8 cellular contexts compared by ENCODE assay signal in the genomic region with DNA sequence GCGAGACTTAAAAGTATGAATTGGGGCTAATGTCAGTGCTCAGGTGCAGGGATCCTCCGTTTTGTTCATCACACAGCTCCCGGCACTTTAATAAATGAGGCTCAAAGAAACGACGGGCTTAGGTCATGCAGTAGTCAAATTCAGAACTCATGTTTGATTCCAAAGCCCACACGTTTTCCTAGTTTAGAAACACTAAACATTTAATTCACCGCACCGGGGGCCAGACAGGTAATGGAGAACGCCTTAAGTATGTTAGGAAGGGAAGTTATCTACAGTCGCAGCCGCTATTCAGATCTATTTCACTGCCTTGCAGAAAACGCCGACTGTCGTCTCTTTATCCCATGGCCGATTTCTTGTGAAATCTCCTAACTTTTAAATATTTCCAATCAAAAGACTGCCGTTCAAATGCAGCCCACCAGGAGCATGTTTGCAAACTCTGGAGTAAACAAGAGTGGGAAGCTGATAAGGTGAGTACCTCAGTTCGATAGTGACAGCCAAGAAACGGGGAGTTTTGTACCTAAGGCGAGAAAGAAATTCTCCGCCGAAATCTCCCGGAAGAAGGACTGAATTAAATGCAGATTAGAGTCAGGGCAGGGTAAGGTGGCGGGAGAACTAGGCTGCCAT. TPM values are rescaled to one million over a fixed set of nuclear protein-coding genes. Genes with fewer than 3 reads are reported as not detected.
DNase-seq lines count a peak whose midpoint lies in the region; ATAC-seq and TF ChIP-seq lines count a peak whose summit lies in the region.

No MANE protein-coding gene starts in this region.

- no peak for TF ChIP-seq POLR2A in stomach (IDR thresholded peaks at IDR 0.05)

- TF ChIP-seq CTCF in HFFc6 (IDR thresholded peaks at IDR 0.05) (peak; percentile 28; the same call in 1 of the 2 replicates), stomach (IDR thresholded peaks at IDR 0.05) (no peak)

- H3K4me3 Mint-ChIP-seq in HFFc6 = peak overlapping the region; percentile 91
- peak overlapping the region; percentile 97 for H3K4me3 Mint-ChIP-seq in activated T-cell treated with anti-CD3 and anti-CD28 coated beads, Interleukin-2, amount 50 U/mL, for 72 hours

- H3K9ac ChIP-seq in iPS-18a (ENCODE audit: low read length) = peak overlapping the region; percentile 84

- H3K9me3 ChIP-seq in iPS-18a (ENCODE audit: control insufficient read depth, low read depth, low read length) (no peaks in the 10 kb centered on the region), stomach (no peaks in the 10 kb centered on the region)

- H3K27me3 Mint-ChIP-seq in HFFc6 (ENCODE audit: insufficient read depth) = peaks cover 1% of the 10 kb centered on the region
- H3K27me3 Mint-ChIP-seq in activated T-cell treated with anti-CD3 and anti-CD28 coated beads, Interleukin-2, amount 50 U/mL, for 72 hours (ENCODE audit: low read depth) = no peaks in the 10 kb centered on the region

- WGBS in stomach, 5 donors = 12 to 28% (median 15%) methylated on average over 23 of the region's 23 CpGs

- H3K9me3 Mint-ChIP-seq in HFFc6 = no peaks in the 10 kb centered on the region
- H3K9me3 Mint-ChIP-seq in activated T-cell treated with anti-CD3 and anti-CD28 coated beads, Interleukin-2, amount 50 U/mL, for 72 hours = no peaks in the 10 kb centered on the region

- no peaks in the 10 kb centered on the region for H3K36me3 ChIP-seq in iPS-18a (ENCODE audit: control insufficient read depth, low read depth, low read length)
- no peaks in the 10 kb centered on the region for H3K36me3 ChIP-seq in stomach

- H3K27ac Mint-ChIP-seq in HFFc6 = peak overlapping the region; percentile 91
- peak overlapping the region; percentile 94 for H3K27ac Mint-ChIP-seq in activated T-cell treated with anti-CD3 and anti-CD28 coated beads, Interleukin-2, amount 50 U/mL, for 72 hours

- H3K4me1 ChIP-seq in iPS-18a (ENCODE audit: control insufficient read depth, low read depth, low read length) (peaks cover 6% of the 10 kb centered on the region), stomach (peaks cover 8 to 22% (median 18%) of the 10 kb centered on the region in 4 donors)

- H3K4me3 ChIP-seq in iPS-18a (ENCODE audit: low read length) (peak overlapping the region; percentile 93), stomach (peak overlapping the region; percentile 55 to 76 (median 73))

- H3K4me1 Mint-ChIP-seq in HFFc6 (ENCODE audit: low read depth) = peaks cover 9% of the 10 kb centered on the region
- H3K4me1 Mint-ChIP-seq in activated T-cell treated with anti-CD3 and anti-CD28 coated beads, Interleukin-2, amount 50 U/mL, for 72 hours (ENCODE audit: low read depth) = peaks cover 23% of the 10 kb centered on the region

- no peaks in the 10 kb centered on the region for H3K27me3 ChIP-seq in iPS-18a (ENCODE audit: control insufficient read depth, insufficient read depth, low read length)
- H3K27me3 ChIP-seq in stomach = peaks cover 0 to 5% (median 0%) of the 10 kb centered on the region in 3 donors

- DNase-seq in HFFc6 (no peak), stomach (no peak), NCI-H146 (lab: John Stamatoyannopoulos, UW) (no peak), NCI-H524 (lab: John Stamatoyannopoulos, UW) (no peak)
- no peak for DNase-seq in activated T-cell treated with anti-CD3 and anti-CD28 coated beads, Interleukin-2, amount 50 U/mL, for 72 hours
- no peak for DNase-seq in stimulated activated CD4-positive, alpha-beta T cell treated with anti-CD3 and anti-CD28 coated beads, Interleukin-4, amount 100 ng/mL, for 1 hour

- H3K27ac ChIP-seq in iPS-18a (ENCODE audit: low read length) = peak overlapping the region; percentile 54
- peak overlapping the region; percentile 87 to 99 (median 91) for H3K27ac ChIP-seq in stomach

- intact Hi-C loops in stomach (cut with DNase I; ENCODE audit: low total_unique reads) = no loop called here

- TF ChIP-seq EP300 in stomach (IDR thresholded peaks at IDR 0.05) = no peak

- ATAC-seq in activated T-cell treated with anti-CD3 and anti-CD28 coated beads, Interleukin-2, amount 50 U/mL, for 72 hours (replicated peaks in 1 of 2) = no peak
- ATAC-seq in HG03565 (IDR thresholded peaks at IDR 0.05; ENCODE audit: unreplicated experiment) = no peak

- no peaks in the 10 kb centered on the region for H3K36me3 Mint-ChIP-seq in HFFc6 (ENCODE audit: low read depth)
- H3K36me3 Mint-ChIP-seq in activated T-cell treated with anti-CD3 and anti-CD28 coated beads, Interleukin-2, amount 50 U/mL, for 72 hours (ENCODE audit: insufficient read depth in 2 of 2) = no peaks in the 10 kb centered on the region

RNA-seq across cellular contexts. Expression of gene HIGD2B, which starts 0.6 kb away (rescaled TPM):
- not detected for total RNA-seq in HFFc6 (2021; fragmentation: NEBNext Ultra II Directional; extraction: Animal tissue kit (Norgen Biotek cat#: 25700))
- under 1 TPM; 0.22 to 0.30 TPM for total RNA-seq in activated T-cell treated with anti-CD3 and anti-CD28 coated beads, Interleukin-2, amount 50 U/mL, for 72 hours
- under 1 TPM in 1 of 5 donors, not detected in 4; 0.37 TPM for total RNA-seq in stomach
- not detected for polyA plus RNA-seq in stomach

RNA-seq across cellular contexts. Expression of gene BBS4, which starts 0.6 kb away (rescaled TPM):
- 10 to 100 TPM; 10.3 to 12.9 (median 12.5) TPM for total RNA-seq in HFFc6 (2021; fragmentation: NEBNext Ultra II Directional; extraction: Animal tissue kit (Norgen Biotek cat#: 25700))
- total RNA-seq in activated T-cell treated with anti-CD3 and anti-CD28 coated beads, Interleukin-2, amount 50 U/mL, for 72 hours = 10 to 100 TPM; 19.0 to 27.2 TPM
- total RNA-seq in stomach = 10 to 100 TPM in 4 of 5 donors, 1 to 10 TPM in 1; 4.3 to 53.1 (median 46.7) TPM
- 10 to 100 TPM in 2 of 3 donors, 1 to 10 TPM in 1; 7.3 to 14.4 (median 10.8) TPM for polyA plus RNA-seq in stomach

RNA-seq across cellular contexts. Expression of gene GOLGA6B, which starts 30.9 kb away (rescaled TPM):
- not detected for total RNA-seq in HFFc6 (2021; fragmentation: NEBNext Ultra II Directional; extraction: Animal tissue kit (Norgen Biotek cat#: 25700))
- under 1 TPM in 1 of 2 donors, not detected in 1; 0.51 TPM for total RNA-seq in activated T-cell treated with anti-CD3 and anti-CD28 coated beads, Interleukin-2, amount 50 U/mL, for 72 hours
- not detected for total RNA-seq in stomach
- not detected for polyA plus RNA-seq in stomach
